Comparison of ENCODE assay signal across 18 cellular contexts in genomic region chr1:244868484-244869363, GRCh38. TPM values are rescaled to one million over a fixed set of nuclear protein-coding genes. Genes with fewer than 3 reads are reported as not detected.
A peak's percentile ranks its signal among the peaks of the same experiment; 100 is the strongest.
DNase-seq lines count a peak whose midpoint lies in the region; ATAC-seq and TF ChIP-seq lines count a peak whose summit lies in the region.
"Had no signal": no experiment of that assay in that cellular context is flagged by ENCODE, and none has a peak within 500 bp of the region (broad histone marks: within the 10 kb centered on the region; RNA-seq: fewer than 3 reads in every experiment).

No MANE protein-coding gene starts in this region.

- peak overlapping the region; percentile 61 for H3K4me3 Mint-ChIP-seq in neural progenitor cell
- H3K4me3 Mint-ChIP-seq: CD4-positive, CD25-positive, alpha-beta regulatory T cell had no signal

- H3K27ac ChIP-seq in DND-41 (ENCODE audit: low read length) (no peak overlapping the region), HEK293 (ENCODE audit: extremely low read depth, low read depth, low read length) (no peak overlapping the region), ectodermal cell (ENCODE audit: insufficient read depth, low read depth, low read length, poor library complexity, severe bottlenecking) (peak overlapping the region; percentile 32), neural progenitor cell (no peak overlapping the region)

- H3K4me3 ChIP-seq in DND-41 (ENCODE audit: low read depth in 1 of 2, low read length in 2 of 2) (no peak overlapping the region), HEK293 (ENCODE audit: low read depth, low read length) (no peak overlapping the region), ectodermal cell (ENCODE audit: insufficient read depth, low read depth, low read length) (no peak overlapping the region), neural progenitor cell (no peak overlapping the region)

- peak overlapping the region; percentile 89 for H3K27ac Mint-ChIP-seq in neural progenitor cell
- H3K27ac Mint-ChIP-seq: CD4-positive, CD25-positive, alpha-beta regulatory T cell had no signal

- H2AFZ ChIP-seq in DND-41 (ENCODE audit: low read depth, low read length) (0 out of 2 replicates have a peak overlapping the region, but pooled peaks have one; percentile 37), neural progenitor cell (replicated peaks) (peak overlapping the region; percentile 51)

- H3K9ac ChIP-seq in DND-41 (ENCODE audit: low read depth, low read length) (no peak overlapping the region), neural progenitor cell (no peak overlapping the region)

- DNase-seq in DND-41: no peak
- peak; percentile 5 for DNase-seq in neural progenitor cell (ENCODE audit: low spot score)
- DNase-seq in COR-L47 (lab: John Stamatoyannopoulos, UW): no peak
- no peak for DNase-seq in NCI-H1436 treated with DMSO at 0.1 percent for 48 hours (lab: John Stamatoyannopoulos, UW)
- DNase-seq in NCI-H1417 treated with DMSO at 0.1 percent for 48 hours (lab: John Stamatoyannopoulos, UW): no peak
- DNase-seq: Caco-2; CD4-positive, CD25-positive, alpha-beta regulatory T cell; DMS 273 treated with DMSO at 0.1 percent for 48 hours; Kasumi-1; NCI-H1048; NCI-H146; NCI-H2227 treated with DMSO at 0.1 percent for 48 hours; NCI-H510A; NK-92 treated with Interleukin-12 subunit alpha and Interleukin-12 subunit beta, amount 100 ng/mL, for 24 hours; OCI-M1 had no signal

- no peak overlapping the region for H3K4me2 ChIP-seq in DND-41 (ENCODE audit: insufficient read depth, low read length)
- H3K4me2 ChIP-seq in neural progenitor cell: no peak overlapping the region

- H3K4me1 ChIP-seq in DND-41 (ENCODE audit: insufficient read depth, low read length): peaks cover 19% of the 10 kb centered on the region
- H3K4me1 ChIP-seq in HEK293 (ENCODE audit: control insufficient read depth, insufficient read depth, low read length): peaks cover 5% of the 10 kb centered on the region; the same call in 1 of the 2 replicates
- peaks cover 7% of the 10 kb centered on the region for H3K4me1 ChIP-seq in ectodermal cell (ENCODE audit: control insufficient read depth, insufficient read depth, low read length)
- peaks cover 10% of the 10 kb centered on the region for H3K4me1 ChIP-seq in neural progenitor cell

- no peak for ATAC-seq in DND-41 (ENCODE audit: insufficient read depth, low read depth)
- ATAC-seq: Right ventricle myocardium inferior had no signal

- H3K36me3 ChIP-seq in DND-41 (ENCODE audit: insufficient read depth, low read length): peaks cover 4% of the 10 kb centered on the region; the same call in 1 of the 2 replicates
- H3K36me3 ChIP-seq in HEK293 (ENCODE audit: control insufficient read depth in 2 of 2, insufficient read depth in 1 of 2, low read length in 2 of 2): peaks cover 0 to under 1% of the 10 kb centered on the region in 2 experiments; a peak in 1 of 3 replicates
- no peaks in the 10 kb centered on the region for H3K36me3 ChIP-seq in ectodermal cell (ENCODE audit: control insufficient read depth, insufficient read depth, low read length)
- H3K36me3 ChIP-seq in neural progenitor cell: no peaks in the 10 kb centered on the region

- no peak for TF ChIP-seq CTCF in DND-41 (IDR thresholded peaks at IDR 0.05; ENCODE audit: borderline replicate concordance, extremely low read depth, low read length, poor library complexity, severe bottlenecking)
- TF ChIP-seq CTCF in HEK293 (tag by site-specific recombination; IDR thresholded peaks at IDR 0.05): no peak
- no peak for TF ChIP-seq CTCF in neural progenitor cell (IDR thresholded peaks at IDR 0.05)

- peaks cover 35% of the 10 kb centered on the region for H3K4me1 Mint-ChIP-seq in neural progenitor cell

- peaks cover 21% of the 10 kb centered on the region for H3F3A ChIP-seq in neural progenitor cell (ENCODE audit: low read depth)

- H3K36me3 Mint-ChIP-seq in neural progenitor cell: no peaks in the 10 kb centered on the region
- H3K36me3 Mint-ChIP-seq: CD4-positive, CD25-positive, alpha-beta regulatory T cell had no signal

- WGBS in ectodermal cell, 2 experiments: 85 to 86% methylated on average over 19 to 23 of the region's 23 CpGs

- CTCF ChIA-PET in HEK293 (lab: Yijun Ruan, JAX): no interaction called here

- peaks cover 6% of the 10 kb centered on the region for H3K27me3 Mint-ChIP-seq in neural progenitor cell (ENCODE audit: insufficient read depth, low read depth)

- POLR2A ChIA-PET in HEK293 (lab: Yijun Ruan, JAX): interaction anchor here (0.9 kb wide), 1 partner anchor 67 kb away, joined by 3 read pairs; no protein-coding TSS in a partner anchor

- no peaks in the 10 kb centered on the region for H4K20me1 ChIP-seq in DND-41 (ENCODE audit: insufficient read depth, low read length)
- H4K20me1 ChIP-seq in neural progenitor cell (ENCODE audit: low read depth): no peaks in the 10 kb centered on the region

- no peaks in the 10 kb centered on the region for H3K9me3 Mint-ChIP-seq in neural progenitor cell

- H3K27me3 ChIP-seq in DND-41 (ENCODE audit: insufficient read depth, low read length, poor library complexity): no peaks in the 10 kb centered on the region
- H3K27me3 ChIP-seq in ectodermal cell (ENCODE audit: control insufficient read depth, insufficient read depth, low read length, poor library complexity, severe bottlenecking): no peaks in the 10 kb centered on the region
- H3K27me3 ChIP-seq in neural progenitor cell: no peaks in the 10 kb centered on the region

- H3K9me3 ChIP-seq in DND-41 (ENCODE audit: insufficient read depth, low read length, severe bottlenecking) (no peaks in the 10 kb centered on the region), HEK293 (ENCODE audit: control insufficient read depth, insufficient read depth, low read depth, low read length) (no peaks in the 10 kb centered on the region), ectodermal cell (ENCODE audit: control insufficient read depth, low read length) (no peaks in the 10 kb centered on the region), neural progenitor cell (ENCODE audit: low read depth) (no peaks in the 10 kb centered on the region)
- H3K9me3 ChIP-seq: Caco-2 had no signal

- H3K79me2 ChIP-seq in DND-41 (ENCODE audit: insufficient read depth, low read length) (peaks cover 22% of the 10 kb centered on the region), neural progenitor cell (ENCODE audit: low read depth) (peaks cover 22% of the 10 kb centered on the region)

TF ChIP-seq in HEK293, 187 proteins besides CTCF, POLR2A, EP300 and RAD21 (continues in another document):
- peak; percentile 81 for TF ChIP-seq ZNF362 (tag by site-specific recombination; IDR thresholded peaks at IDR 0.05)
- no peak for TF ChIP-seq ZNF48 (tag by site-specific recombination; IDR thresholded peaks at IDR 0.05)
- TF ChIP-seq KLF17 (tag by site-specific recombination; IDR thresholded peaks at IDR 0.05): no peak
- TF ChIP-seq ZNF169 (tag by site-specific recombination; IDR thresholded peaks at IDR 0.05): no peak
- TF ChIP-seq ZFHX2 (tag by site-specific recombination; conservative IDR thresholded peaks at IDR 0.05): peak; percentile 57; the same call in 1 of the 2 replicates
- TF ChIP-seq ZNF473 (tag by site-specific recombination; IDR thresholded peaks at IDR 0.05): no peak
- TF ChIP-seq ZNF133 (tag by site-specific recombination; IDR thresholded peaks at IDR 0.05): peak; percentile 45; the same call in 1 of the 2 replicates
- no peak for TF ChIP-seq ZNF692 (tag by site-specific recombination; IDR thresholded peaks at IDR 0.05)
- TF ChIP-seq ZNF341 (tag by site-specific recombination; IDR thresholded peaks at IDR 0.05; ENCODE audit: low read depth): no peak
- TF ChIP-seq EGR2 (tag by site-specific recombination; IDR thresholded peaks at IDR 0.05; ENCODE audit: low read depth): peak; percentile 79

RNA-seq across cellular contexts. Expression of gene HNRNPU, which starts 4.4 kb away (rescaled TPM):
- 840 TPM for polyA plus RNA-seq in ectodermal cell (2013, experiment 1 of 4)
- 885 TPM for polyA plus RNA-seq in ectodermal cell (2013, experiment 2 of 4)
- polyA plus RNA-seq in ectodermal cell (2013, experiment 3 of 4): 479 TPM
- 525 TPM for polyA plus RNA-seq in ectodermal cell (2013, experiment 4 of 4)
- 543 and 856 TPM in 2 replicates for total RNA-seq in neural progenitor cell (ENCODE audit: low replicate concordance)

RNA-seq across cellular contexts. Expression of gene COX20, which starts 33.3 kb away (rescaled TPM):
- 33.5 TPM for polyA plus RNA-seq in ectodermal cell (2013, experiment 1 of 4)
- polyA plus RNA-seq in ectodermal cell (2013, experiment 2 of 4): 34.4 TPM
- 24.6 TPM for polyA plus RNA-seq in ectodermal cell (2013, experiment 3 of 4)
- polyA plus RNA-seq in ectodermal cell (2013, experiment 4 of 4): 25.6 TPM
- 24.0 and 81.6 TPM in 2 replicates for total RNA-seq in neural progenitor cell (ENCODE audit: low replicate concordance)
